Comparison of ENCODE assay signal across 21 cellular contexts in genomic region chrX:88886908-88887307, GRCh38.
"Had no signal": no experiment of that assay in that cellular context is flagged by ENCODE, and none has a peak within 500 bp of the region (broad histone marks: within the 10 kb centered on the region; RNA-seq: fewer than 3 reads in every experiment).

No MANE protein-coding gene starts in this region.

- ATAC-seq: activated CD4-positive, alpha-beta T cell treated with anti-CD3 and anti-CD28 coated beads for 36 hours; activated T-cell treated with anti-CD3 and anti-CD28 coated beads, Interleukin-2, amount 50 U/mL, for 4 hours; heart right ventricle; left lobe of liver; naive thymus-derived CD4-positive, alpha-beta T cell had no signal

- H3K27me3 ChIP-seq: heart right ventricle, right lobe of liver, tibial artery had no signal

- H3K4me1 ChIP-seq: heart right ventricle, right lobe of liver, tibial artery had no signal

- DNase-seq: activated B cell treated with CpG ODN at 0.5 μM for 24 hours; activated CD4-positive, alpha-beta T cell treated with anti-CD3 and anti-CD28 coated beads for 36 hours; activated CD4-positive, alpha-beta T cell treated with anti-CD3 and anti-CD28 coated beads, Interleukin-2, amount 50 U/mL, for 4 hours; activated CD8-positive, alpha-beta memory T cell treated with anti-CD3 and anti-CD28 coated beads for 24 hours; activated CD8-positive, alpha-beta memory T cell treated with anti-CD3 and anti-CD28 coated beads, Interleukin-2, amount 50 U/mL, for 4 hours; activated naive CD4-positive, alpha-beta T cell treated with Interleukin-2 at 50 U/mL for 16 hours; activated naive CD8-positive, alpha-beta T cell treated with anti-CD3 and anti-CD28 coated beads for 36 hours; activated T-cell treated with anti-CD3 and anti-CD28 coated beads, Interleukin-2, amount 50 U/mL, for 4 hours; cerebellar nuclear complex; heart right ventricle; kidney; naive thymus-derived CD4-positive, alpha-beta T cell; right lobe of liver; stimulated activated CD4-positive, alpha-beta T cell treated with anti-CD3 and anti-CD28 coated beads, Interleukin-1b, Interleukin-23, amount 100 ng/mL, for 48 hours; T1000; tibial artery had no signal

- H3K27ac ChIP-seq: coronary artery, epithelial cell of prostate, heart right ventricle, right lobe of liver, skin epidermis, tibial artery had no signal

- H3K4me3 ChIP-seq: coronary artery, heart right ventricle, lung, right lobe of liver, skin epidermis, tibial artery had no signal

- H3K36me3 ChIP-seq: heart right ventricle, right lobe of liver, tibial artery had no signal

- H3K9me3 ChIP-seq: heart right ventricle, right lobe of liver, tibial artery had no signal
